23 cellular contexts compared by ENCODE assay signal in the genomic region with DNA sequence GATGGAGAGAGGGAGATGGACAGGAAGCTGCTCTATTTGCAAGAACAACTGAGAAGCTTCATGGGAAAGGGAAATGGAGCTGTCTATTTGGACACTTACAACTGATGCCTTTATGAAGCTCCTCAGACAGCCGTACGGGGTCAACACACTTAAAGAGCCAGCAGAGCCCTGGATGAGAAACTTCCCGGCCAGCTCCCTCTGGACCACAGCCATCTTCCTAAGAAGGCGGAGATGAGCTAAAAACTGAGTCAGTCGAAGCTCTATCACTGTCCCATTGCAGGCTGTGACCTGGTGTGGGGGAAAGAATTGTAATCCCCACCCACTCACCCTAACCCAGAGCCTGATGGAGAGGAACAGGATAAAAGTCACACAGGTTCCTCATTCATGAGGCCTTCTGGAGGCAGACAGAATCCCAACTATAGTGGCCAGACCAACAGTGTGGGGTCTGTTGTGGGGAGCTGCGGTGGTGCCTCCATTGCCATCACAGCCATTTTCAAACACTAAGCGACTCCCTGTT.
DNase-seq lines count a peak whose midpoint lies in the region; ATAC-seq, FAIRE-seq and TF ChIP-seq lines count a peak whose summit lies in the region.
"Had no signal": no experiment of that assay in that cellular context is flagged by ENCODE, and none has a peak within 500 bp of the region (broad histone marks: within the 10 kb centered on the region; RNA-seq: fewer than 3 reads in every experiment).

No MANE protein-coding gene starts in this region.

- H3K79me2 ChIP-seq in GM23248 (ENCODE audit: insufficient read depth), result no peaks in the 10 kb centered on the region
- no peaks in the 10 kb centered on the region for H3K79me2 ChIP-seq in astrocyte (ENCODE audit: insufficient read depth, low read length)

- FAIRE-seq in astrocyte (lab: Jason Lieb, UNC), result no peak
- FAIRE-seq: G401.6, GM18507 had no signal

- H2AFZ ChIP-seq in GM23248, result no peak overlapping the region
- H2AFZ ChIP-seq in astrocyte (ENCODE audit: low read depth, low read length), result no peak overlapping the region

- H3K27ac ChIP-seq in GM23248, result no peak overlapping the region
- no peak overlapping the region for H3K27ac ChIP-seq in astrocyte (ENCODE audit: low read depth, low read length)
- no peak overlapping the region for H3K27ac ChIP-seq in transverse colon
- H3K27ac ChIP-seq in naive thymus-derived CD4-positive, alpha-beta T cell (ENCODE audit: low read depth, low read length), result no peak overlapping the region
- H3K27ac ChIP-seq: BLaER1, KMS-11 had no signal

- ATAC-seq in stimulated activated naive B cell treated with anti-CD40 and anti-IgM and Interleukin-4, amounts not matched to agents 10 μg/mL and 1 μg/mL and 100 μg/mL, for 72 hours (replicated peaks), result peak; percentile 72 to 84
- no peak for ATAC-seq in naive thymus-derived CD4-positive, alpha-beta T cell
- ATAC-seq: CD8-positive, alpha-beta T cell; HepG2; Panc1; SK-N-SH treated with all-trans-retinoic acid at 6 μM for 48 hours had no signal

- no peaks in the 10 kb centered on the region for H3K9me2 ChIP-seq in GM23248 (ENCODE audit: insufficient read depth)

- CTCF ChIA-PET in naive thymus-derived CD4-positive, alpha-beta T cell (lab: Charles Lee), result no interaction called here

- H3K9me3 Mint-ChIP-seq in astrocyte (ENCODE audit: unreplicated experiment), result no peaks in the 10 kb centered on the region
- H3K9me3 Mint-ChIP-seq in stimulated activated naive B cell treated with anti-CD40 and anti-IgM and Interleukin-4, amounts not matched to agents 10 μg/mL and 1 μg/mL and 100 μg/mL, for 72 hours, result peaks cover 3 to 4% of the 10 kb centered on the region in 2 donors
- H3K9me3 Mint-ChIP-seq in naive thymus-derived CD4-positive, alpha-beta T cell, result peaks cover 0 to 4% (median 0%) of the 10 kb centered on the region in 11 donors
- H3K9me3 Mint-ChIP-seq: CD8-positive, alpha-beta T cell had no signal

- H3K9ac ChIP-seq in GM23248 (no peak overlapping the region), astrocyte (ENCODE audit: low read length) (no peak overlapping the region)
- H3K9ac ChIP-seq: BLaER1, KMS-11 had no signal

- peaks cover 3% of the 10 kb centered on the region for H3K27me3 Mint-ChIP-seq in astrocyte (ENCODE audit: low read depth, unreplicated experiment)
- H3K27me3 Mint-ChIP-seq in stimulated activated naive B cell treated with anti-CD40 and anti-IgM and Interleukin-4, amounts not matched to agents 10 μg/mL and 1 μg/mL and 100 μg/mL, for 72 hours, result no peaks in the 10 kb centered on the region
- H3K27me3 Mint-ChIP-seq in naive thymus-derived CD4-positive, alpha-beta T cell, result no peaks in the 10 kb centered on the region

- H3K4me1 Mint-ChIP-seq in astrocyte (ENCODE audit: low read depth, unreplicated experiment), result peaks cover 10% of the 10 kb centered on the region
- H3K4me1 Mint-ChIP-seq in stimulated activated naive B cell treated with anti-CD40 and anti-IgM and Interleukin-4, amounts not matched to agents 10 μg/mL and 1 μg/mL and 100 μg/mL, for 72 hours, result peaks cover 31 to 48% of the 10 kb centered on the region in 2 donors
- H3K4me1 Mint-ChIP-seq in naive thymus-derived CD4-positive, alpha-beta T cell, result peaks cover 0 to 6% (median 0%) of the 10 kb centered on the region in 7 donors

- H3K4me3 ChIP-seq in GM23248 (no peak overlapping the region), astrocyte (ENCODE audit: insufficient read depth, low read depth, low read length) (no peak overlapping the region), fibroblast of pulmonary artery (replicated peaks; ENCODE audit: low read depth, low read length) (no peak overlapping the region), transverse colon (no peak overlapping the region)
- H3K4me3 ChIP-seq in naive thymus-derived CD4-positive, alpha-beta T cell (ENCODE audit: low read length), result no peak overlapping the region
- H3K4me3 ChIP-seq: BLaER1 had no signal

- TF ChIP-seq EP300 in transverse colon (IDR thresholded peaks at IDR 0.05; ENCODE audit: low read depth), result no peak

- in situ Hi-C loops in GM23248 (cut with MboI), result no loop called here
- in situ Hi-C loops in transverse colon (cut with MboI; ENCODE audit: low pct_ligation_motif_present in 1 of 4, low pct_unique_long_range_greater_than_20kb in 1 of 4, low sequenced_read_pairs in 3 of 4), result no loop called here

- H3K4me3 Mint-ChIP-seq in astrocyte (ENCODE audit: unreplicated experiment), result no peak overlapping the region
- H3K4me3 Mint-ChIP-seq in stimulated activated naive B cell treated with anti-CD40 and anti-IgM and Interleukin-4, amounts not matched to agents 10 μg/mL and 1 μg/mL and 100 μg/mL, for 72 hours, result no peak overlapping the region
- H3K4me3 Mint-ChIP-seq in naive thymus-derived CD4-positive, alpha-beta T cell, result no peak overlapping the region
- H3K4me3 Mint-ChIP-seq: CD8-positive, alpha-beta T cell had no signal

- no peaks in the 10 kb centered on the region for H3K36me3 Mint-ChIP-seq in astrocyte (ENCODE audit: low read depth, unreplicated experiment)
- peaks cover 4% of the 10 kb centered on the region in 2 donors for H3K36me3 Mint-ChIP-seq in stimulated activated naive B cell treated with anti-CD40 and anti-IgM and Interleukin-4, amounts not matched to agents 10 μg/mL and 1 μg/mL and 100 μg/mL, for 72 hours
- no peaks in the 10 kb centered on the region for H3K36me3 Mint-ChIP-seq in naive thymus-derived CD4-positive, alpha-beta T cell
- H3K36me3 Mint-ChIP-seq: CD8-positive, alpha-beta T cell had no signal

- no peak overlapping the region for H3K27ac Mint-ChIP-seq in astrocyte (ENCODE audit: unreplicated experiment)
- H3K27ac Mint-ChIP-seq in stimulated activated naive B cell treated with anti-CD40 and anti-IgM and Interleukin-4, amounts not matched to agents 10 μg/mL and 1 μg/mL and 100 μg/mL, for 72 hours, result no peak overlapping the region
- no peak overlapping the region for H3K27ac Mint-ChIP-seq in naive thymus-derived CD4-positive, alpha-beta T cell
- H3K27ac Mint-ChIP-seq: CD8-positive, alpha-beta T cell had no signal

- peaks cover 11% of the 10 kb centered on the region for H3F3A ChIP-seq in GM23248 (ENCODE audit: insufficient read depth)

- H3K4me2 ChIP-seq in GM23248 (ENCODE audit: unreplicated experiment) (no peak overlapping the region), astrocyte (ENCODE audit: low read length) (no peak overlapping the region)
- H3K4me2 ChIP-seq: BLaER1, KMS-11 had no signal

- no peak for TF ChIP-seq CTCF in astrocyte (IDR thresholded peaks at IDR 0.05; ENCODE audit: insufficient read depth, low read depth, low read length)
- TF ChIP-seq CTCF in fibroblast of pulmonary artery (IDR thresholded peaks at IDR 0.05; ENCODE audit: low read length, missing control alignments), result no peak
- no peak for TF ChIP-seq CTCF in transverse colon (IDR thresholded peaks at IDR 0.05)

- POLR2A ChIA-PET in naive thymus-derived CD4-positive, alpha-beta T cell (lab: Charles Lee), result interaction anchor here (0.8 kb wide), 1 partner anchor 12 kb away, joined by 3 read pairs; no protein-coding TSS in a partner anchor

- no peak for TF ChIP-seq POLR2A in transverse colon (IDR thresholded peaks at IDR 0.05)

- H3K36me3 ChIP-seq in GM23248 (ENCODE audit: low read depth), result no peaks in the 10 kb centered on the region
- H3K36me3 ChIP-seq in astrocyte (ENCODE audit: insufficient read depth, low read length), result no peaks in the 10 kb centered on the region
- H3K36me3 ChIP-seq in transverse colon, result no peaks in the 10 kb centered on the region
- no peaks in the 10 kb centered on the region for H3K36me3 ChIP-seq in naive thymus-derived CD4-positive, alpha-beta T cell (ENCODE audit: control insufficient read depth in 2 of 3, insufficient read depth in 3 of 3, low read length in 3 of 3)
- H3K36me3 ChIP-seq: BLaER1 had no signal

- DNase-seq in GM23248 (peak; percentile 73), astrocyte (ENCODE audit: low read depth) (peak; percentile 38), fibroblast of pulmonary artery (ENCODE audit: low read depth) (peak; percentile 13), transverse colon (no peak), NCI-H187 (lab: John Stamatoyannopoulos, UW) (no peak)
- DNase-seq in stimulated activated naive B cell treated with anti-CD40 and anti-IgM and Interleukin-4, amounts not matched to agents 10 μg/mL and 1 μg/mL and 100 μg/mL, for 72 hours, result no peak
- no peak for DNase-seq in naive thymus-derived CD4-positive, alpha-beta T cell
- DNase-seq: CD8-positive, alpha-beta T cell; NCI-H1092 treated with DMSO at 0.1 percent for 48 hours; NCI-H1436 treated with DMSO at 0.1 percent for 48 hours; NCI-H2029 treated with DMSO at 0.1 percent for 48 hours; NCI-H2171; NCI-H345; NCI-H524; NCI-H774; NK-92 treated with Interleukin-12 subunit alpha and Interleukin-12 subunit beta, amount 100 ng/mL, for 24 hours had no signal

- H3K9me3 ChIP-seq in GM23248 (ENCODE audit: low read depth) (no peaks in the 10 kb centered on the region), astrocyte (ENCODE audit: insufficient read depth, low read depth, low read length) (no peaks in the 10 kb centered on the region), transverse colon (no peaks in the 10 kb centered on the region)
- H3K9me3 ChIP-seq in naive thymus-derived CD4-positive, alpha-beta T cell (ENCODE audit: control insufficient read depth in 2 of 3, low read length in 3 of 3), result no peaks in the 10 kb centered on the region

- H3K27me3 ChIP-seq in GM23248 (replicated peaks; ENCODE audit: insufficient read depth) (no peaks in the 10 kb centered on the region), astrocyte (ENCODE audit: insufficient read depth, low read length) (no peaks in the 10 kb centered on the region), transverse colon (no peaks in the 10 kb centered on the region)
- H3K27me3 ChIP-seq in naive thymus-derived CD4-positive, alpha-beta T cell (ENCODE audit: control insufficient read depth in 2 of 2, insufficient read depth in 2 of 2, low read length in 2 of 2), result no peaks in the 10 kb centered on the region
- H3K27me3 ChIP-seq: BLaER1 had no signal

- intact Hi-C loops in transverse colon (cut with DNase I; ENCODE audit: low total_unique reads), result loop anchor here (2.0 kb wide), 1 partner anchor 43 kb away; no protein-coding TSS in a partner anchor
- intact Hi-C loops in naive thymus-derived CD4-positive, alpha-beta T cell (cut with micrococcal nuclease), result no loop called here

- H4K20me1 ChIP-seq in GM23248 (ENCODE audit: insufficient read depth), result no peaks in the 10 kb centered on the region
- H4K20me1 ChIP-seq in astrocyte (ENCODE audit: insufficient read depth, low read length), result no peaks in the 10 kb centered on the region
- H4K20me1 ChIP-seq: BLaER1 had no signal

- H3K4me1 ChIP-seq in GM23248 (ENCODE audit: insufficient read depth) (peaks cover 17% of the 10 kb centered on the region), astrocyte (ENCODE audit: insufficient read depth, low read length) (peaks cover 23% of the 10 kb centered on the region), transverse colon (peaks cover 0 to 42% (median 5%) of the 10 kb centered on the region in 4 donors)
- H3K4me1 ChIP-seq in naive thymus-derived CD4-positive, alpha-beta T cell (ENCODE audit: control insufficient read depth in 2 of 2, insufficient read depth in 2 of 2, low read length in 2 of 2), result no peaks in the 10 kb centered on the region

- 37 to 42% methylated on average over 6 of the region's 7 CpGs for WGBS in GM23248 (ENCODE audit: low coverage in 1 of 2, low lambda C conversion rate in 2 of 2, missing lambda C conversion rate in 2 of 2), 2 experiments
- WGBS in transverse colon (ENCODE audit: low coverage in 1 of 2), 2 donors, result 71% methylated on average over 7 of the region's 7 CpGs; no CpG with 5 or more reads in 1 of the 2 donors

Comparison
In these comparisons a context has a peak if more than half of its experiments do, and no peak if none do; other contexts are left out.
1. DNase-seq: peak in GM23248 (single experiment), astrocyte (single experiment) and fibroblast of pulmonary artery (single experiment); none in stimulated activated naive B cell treated with anti-CD40 and anti-IgM and Interleukin-4, amounts not matched to agents 10 μg/mL and 1 μg/mL and 100 μg/mL, for 72 hours (single experiment), transverse colon (single experiment), naive thymus-derived CD4-positive, alpha-beta T cell (0 of 9) and NCI-H187 (0 of 2).